ENCODE assay signal across 1 cellular context in genomic region chr11:86740628-86741488, GRCh38.
TF ChIP-seq lines count a peak whose summit lies in the region.

No MANE protein-coding gene starts in this region.

TF ChIP-seq in SK-N-SH, 30 proteins besides CTCF, POLR2A, EP300 and RAD21:
- 0 out of 2 replicates have a peak, but pooled peaks have one; percentile 2 for TF ChIP-seq SMC3 (IDR thresholded peaks at IDR 0.05; ENCODE audit: low read depth, low read length)
- TF ChIP-seq YY1 (IDR thresholded peaks at IDR 0.05; ENCODE audit: low read depth), result peak; percentile 70; the same call in 1 of the 2 replicates
- TF ChIP-seq FOXM1 (IDR thresholded peaks at IDR 0.05; ENCODE audit: low read depth), result peak; percentile 43; the same call in 1 of the 2 replicates
- peak; percentile 88 for TF ChIP-seq PBX3 (IDR thresholded peaks at IDR 0.05)
- TF ChIP-seq EZH2phosphoT487 (IDR thresholded peaks at IDR 0.05; ENCODE audit: borderline replicate concordance, low read depth), result no peak
- TF ChIP-seq SIN3A (IDR thresholded peaks at IDR 0.05; ENCODE audit: borderline replicate concordance, low read depth, low read length), result peak; percentile 79; the same call in 1 of the 2 replicates
- TF ChIP-seq TCF12 (IDR thresholded peaks at IDR 0.05), result peak; percentile 89
- peak; percentile 78 for TF ChIP-seq RXRA (IDR thresholded peaks at IDR 0.05; ENCODE audit: borderline replicate concordance, low read depth)
- peak; percentile 84 for TF ChIP-seq MAX (IDR thresholded peaks at IDR 0.05; ENCODE audit: low read depth)
- TF ChIP-seq POLR2AphosphoS5 (IDR thresholded peaks at IDR 0.05; ENCODE audit: low read depth, low read length), result peak; percentile 76; the same call in 1 of the 2 replicates
- TF ChIP-seq RCOR1 (IDR thresholded peaks at IDR 0.05; ENCODE audit: low read length), result no peak
- TF ChIP-seq, protein P1, sequence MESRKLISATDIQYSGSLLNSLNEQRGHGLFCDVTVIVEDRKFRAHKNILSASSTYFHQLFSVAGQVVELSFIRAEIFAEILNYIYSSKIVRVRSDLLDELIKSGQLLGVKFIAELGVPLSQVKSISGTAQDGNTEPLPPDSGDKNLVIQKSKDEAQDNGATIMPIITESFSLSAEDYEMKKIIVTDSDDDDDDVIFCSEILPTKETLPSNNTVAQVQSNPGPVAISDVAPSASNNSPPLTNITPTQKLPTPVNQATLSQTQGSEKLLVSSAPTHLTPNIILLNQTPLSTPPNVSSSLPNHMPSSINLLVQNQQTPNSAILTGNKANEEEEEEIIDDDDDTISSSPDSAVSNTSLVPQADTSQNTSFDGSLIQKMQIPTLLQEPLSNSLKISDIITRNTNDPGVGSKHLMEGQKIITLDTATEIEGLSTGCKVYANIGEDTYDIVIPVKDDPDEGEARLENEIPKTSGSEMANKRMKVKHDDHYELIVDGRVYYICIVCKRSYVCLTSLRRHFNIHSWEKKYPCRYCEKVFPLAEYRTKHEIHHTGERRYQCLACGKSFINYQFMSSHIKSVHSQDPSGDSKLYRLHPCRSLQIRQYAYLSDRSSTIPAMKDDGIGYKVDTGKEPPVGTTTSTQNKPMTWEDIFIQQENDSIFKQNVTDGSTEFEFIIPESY (IDR thresholded peaks at IDR 0.05; ENCODE audit: borderline replicate concordance, low read depth), result peak; percentile 57
- TF ChIP-seq NFIC (IDR thresholded peaks at IDR 0.05; ENCODE audit: borderline replicate concordance), result peak; percentile 81
- TF ChIP-seq JUND (IDR thresholded peaks at IDR 0.05), result peak; percentile 100
- no peak for TF ChIP-seq GABPA (IDR thresholded peaks at IDR 0.05; ENCODE audit: low read depth)
- no peak for TF ChIP-seq USF2 (IDR thresholded peaks at IDR 0.05; ENCODE audit: borderline replicate concordance, low read depth, low read length)
- TF ChIP-seq, protein P2, sequence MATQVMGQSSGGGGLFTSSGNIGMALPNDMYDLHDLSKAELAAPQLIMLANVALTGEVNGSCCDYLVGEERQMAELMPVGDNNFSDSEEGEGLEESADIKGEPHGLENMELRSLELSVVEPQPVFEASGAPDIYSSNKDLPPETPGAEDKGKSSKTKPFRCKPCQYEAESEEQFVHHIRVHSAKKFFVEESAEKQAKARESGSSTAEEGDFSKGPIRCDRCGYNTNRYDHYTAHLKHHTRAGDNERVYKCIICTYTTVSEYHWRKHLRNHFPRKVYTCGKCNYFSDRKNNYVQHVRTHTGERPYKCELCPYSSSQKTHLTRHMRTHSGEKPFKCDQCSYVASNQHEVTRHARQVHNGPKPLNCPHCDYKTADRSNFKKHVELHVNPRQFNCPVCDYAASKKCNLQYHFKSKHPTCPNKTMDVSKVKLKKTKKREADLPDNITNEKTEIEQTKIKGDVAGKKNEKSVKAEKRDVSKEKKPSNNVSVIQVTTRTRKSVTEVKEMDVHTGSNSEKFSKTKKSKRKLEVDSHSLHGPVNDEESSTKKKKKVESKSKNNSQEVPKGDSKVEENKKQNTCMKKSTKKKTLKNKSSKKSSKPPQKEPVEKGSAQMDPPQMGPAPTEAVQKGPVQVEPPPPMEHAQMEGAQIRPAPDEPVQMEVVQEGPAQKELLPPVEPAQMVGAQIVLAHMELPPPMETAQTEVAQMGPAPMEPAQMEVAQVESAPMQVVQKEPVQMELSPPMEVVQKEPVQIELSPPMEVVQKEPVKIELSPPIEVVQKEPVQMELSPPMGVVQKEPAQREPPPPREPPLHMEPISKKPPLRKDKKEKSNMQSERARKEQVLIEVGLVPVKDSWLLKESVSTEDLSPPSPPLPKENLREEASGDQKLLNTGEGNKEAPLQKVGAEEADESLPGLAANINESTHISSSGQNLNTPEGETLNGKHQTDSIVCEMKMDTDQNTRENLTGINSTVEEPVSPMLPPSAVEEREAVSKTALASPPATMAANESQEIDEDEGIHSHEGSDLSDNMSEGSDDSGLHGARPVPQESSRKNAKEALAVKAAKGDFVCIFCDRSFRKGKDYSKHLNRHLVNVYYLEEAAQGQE (IDR thresholded peaks at IDR 0.05; ENCODE audit: low read depth, low read length), result no peak
- TF ChIP-seq RFX5 (IDR thresholded peaks at IDR 0.05; ENCODE audit: low read length), result no peak
- peak; percentile 72; the same call in 1 of the 2 replicates for TF ChIP-seq MEF2A (IDR thresholded peaks at IDR 0.05; ENCODE audit: borderline replicate concordance, low read depth)
- no peak for TF ChIP-seq NRF1 (IDR thresholded peaks at IDR 0.05; ENCODE audit: low read depth, low read length)
- no peak for TF ChIP-seq IRF3 (IDR thresholded peaks at IDR 0.05; ENCODE audit: low read depth, low read length)
- peak; percentile 96 for TF ChIP-seq TEAD4 (IDR thresholded peaks at IDR 0.05; ENCODE audit: borderline replicate concordance, insufficient read depth)
- TF ChIP-seq FOSL2 (IDR thresholded peaks at IDR 0.05; ENCODE audit: borderline replicate concordance, low read depth), result peak; percentile 100
- TF ChIP-seq CHD2 (IDR thresholded peaks at IDR 0.05; ENCODE audit: low read length, partially characterized antibody), result no peak
- peak; percentile 47; the same call in 1 of the 2 replicates for TF ChIP-seq TAF1 (IDR thresholded peaks at IDR 0.05; ENCODE audit: borderline replicate concordance, low read depth, low read length)
